In genomic region chr17:35969558-35970442, GRCh38 we compare ENCODE assay signal across 8 cellular contexts. TPM values are rescaled to one million over a fixed set of nuclear protein-coding genes. Genes with fewer than 3 reads are reported as not detected.
A peak's percentile ranks its signal among the peaks of the same experiment; 100 is the strongest.
DNase-seq lines count a peak whose midpoint lies in the region; ATAC-seq and TF ChIP-seq lines count a peak whose summit lies in the region.

No MANE protein-coding gene starts in this region.

- H3K4me1 ChIP-seq in RWPE2 (ENCODE audit: insufficient read depth, poor library complexity, severe bottlenecking) (peaks cover 11% of the 10 kb centered on the region), gastroesophageal sphincter (peaks cover 0 to 12% (median 0%) of the 10 kb centered on the region in 3 donors), osteoblast (ENCODE audit: insufficient read depth, low read length) (peaks cover 6% of the 10 kb centered on the region), tibial nerve (peaks cover 0 to 17% (median 2%) of the 10 kb centered on the region in 4 donors)

- peak; percentile 30 for DNase-seq in DMS 273 treated with DMSO at 0.1 percent for 48 hours (lab: John Stamatoyannopoulos, UW)
- DNase-seq in LHCN-M2 (ENCODE audit: low read depth): peak; percentile 69
- no peak for DNase-seq in RWPE2 (ENCODE audit: low spot score)
- DNase-seq in activated effector memory CD4-positive, alpha-beta T cell treated with anti-CD3 and anti-CD28 coated beads, Interleukin-2, amount 50 U/mL, for 16 hours: peak; percentile 86
- no peak for DNase-seq in osteoblast (ENCODE audit: insufficient read length, low spot score, missing footprints)
- DNase-seq in tibial nerve (ENCODE audit: low spot score in 2 of 2): peak; percentile 64 to 83

- H2AFZ ChIP-seq in osteoblast (ENCODE audit: low read length): no peak overlapping the region

- TF ChIP-seq POLR2A in gastroesophageal sphincter (IDR thresholded peaks at IDR 0.05) (no peak), tibial nerve (IDR thresholded peaks at IDR 0.05) (no peak)

- H3K36me3 ChIP-seq in RWPE2 (ENCODE audit: low read depth) (no peaks in the 10 kb centered on the region), gastroesophageal sphincter (no peaks in the 10 kb centered on the region), osteoblast (ENCODE audit: insufficient read depth, low read length) (no peaks in the 10 kb centered on the region), tibial nerve (no peaks in the 10 kb centered on the region)

- H3K27me3 ChIP-seq in RWPE2 (ENCODE audit: insufficient read depth, poor library complexity, severe bottlenecking) (no peaks in the 10 kb centered on the region), gastroesophageal sphincter (no peaks in the 10 kb centered on the region), osteoblast (ENCODE audit: insufficient read depth, low read length) (peaks cover 6% of the 10 kb centered on the region), tibial nerve (no peaks in the 10 kb centered on the region)

- H4K20me1 ChIP-seq in osteoblast (ENCODE audit: insufficient read depth, low read length): no peaks in the 10 kb centered on the region

- WGBS in gastroesophageal sphincter (ENCODE audit: low coverage in 1 of 2), 2 donors: 4 to 64% methylated on average over 3 to 4 of the region's 8 CpGs
- 37 to 47% methylated on average over 7 to 8 of the region's 8 CpGs for WGBS in tibial nerve, 2 donors

- TF ChIP-seq CTCF in RWPE2 (IDR thresholded peaks at IDR 0.05; ENCODE audit: poor library complexity, severe bottlenecking) (peak; percentile 85), gastroesophageal sphincter (IDR thresholded peaks at IDR 0.05) (peak; percentile 63 to 86 (median 80)), osteoblast (IDR thresholded peaks at IDR 0.05; ENCODE audit: extremely low read depth, low read depth, low read length) (peak; percentile 86), tibial nerve (IDR thresholded peaks at IDR 0.05) (peak; percentile 71 to 84 (median 75))

- ATAC-seq in RWPE2 (ENCODE audit: low read depth) (peak; percentile 62), gastroesophageal sphincter (peak; percentile 41), HG02623 (IDR thresholded peaks at IDR 0.05; ENCODE audit: unreplicated experiment) (no peak)

- H3K9me3 ChIP-seq in RWPE2 (ENCODE audit: severe bottlenecking): no peaks in the 10 kb centered on the region
- no peaks in the 10 kb centered on the region for H3K9me3 ChIP-seq in gastroesophageal sphincter
- no peaks in the 10 kb centered on the region for H3K9me3 ChIP-seq in osteoblast (ENCODE audit: low read depth, low read length)
- H3K9me3 ChIP-seq in tibial nerve: no peaks in the 10 kb centered on the region

- H3K4me2 ChIP-seq in osteoblast (ENCODE audit: insufficient read depth, low read length): no peak overlapping the region

- TF ChIP-seq EP300 in gastroesophageal sphincter (IDR thresholded peaks at IDR 0.05): no peak
- no peak for TF ChIP-seq EP300 in tibial nerve (IDR thresholded peaks at IDR 0.05)

- H3K27ac ChIP-seq in RWPE2 (ENCODE audit: poor library complexity, severe bottlenecking) (no peak overlapping the region), gastroesophageal sphincter (no peak overlapping the region), osteoblast (ENCODE audit: low read depth, low read length) (no peak overlapping the region), tibial nerve (no peak overlapping the region)

- no peaks in the 10 kb centered on the region for H3K79me2 ChIP-seq in osteoblast (ENCODE audit: insufficient read depth, low read length)

- no peak overlapping the region for H3K4me3 ChIP-seq in RWPE2 (ENCODE audit: severe bottlenecking)
- no peak overlapping the region for H3K4me3 ChIP-seq in gastroesophageal sphincter
- no peak overlapping the region for H3K4me3 ChIP-seq in osteoblast (ENCODE audit: insufficient read depth, low read length)
- no peak overlapping the region for H3K4me3 ChIP-seq in tibial nerve

RNA-seq across cellular contexts. Expression of gene CCL16, which starts 11.5 kb away (rescaled TPM):
- total RNA-seq in LHCN-M2 (2014; rRNA removed) (not detected in 2 replicates), gastroesophageal sphincter (not detected), osteoblast (not detected in 2 replicates), tibial nerve (not detected)
- not detected for polyA plus RNA-seq in LHCN-M2 (2012)

RNA-seq across cellular contexts. Expression of gene CCL14, which starts 16.7 kb away (rescaled TPM):
- total RNA-seq in LHCN-M2 (2014; rRNA removed) (not detected in 2 replicates), gastroesophageal sphincter (10 to 100 TPM in 3 of 4 donors, 1 to 10 TPM in 1; 6.5 to 57.5 (median 38.0) TPM), osteoblast (not detected in 2 replicates), tibial nerve (10 to 100 TPM; 14.4 to 62.6 (median 25.8) TPM)
- polyA plus RNA-seq in LHCN-M2 (2012): not detected

RNA-seq across cellular contexts. Expression of gene LYZL6, which starts 26.3 kb away (rescaled TPM):
- total RNA-seq in LHCN-M2 (2014; rRNA removed) (not detected in 2 replicates), gastroesophageal sphincter (not detected), osteoblast (not detected in 2 replicates), tibial nerve (not detected)
- polyA plus RNA-seq in LHCN-M2 (2012): not detected

RNA-seq across cellular contexts. Expression of gene CCL15, which starts 31.6 kb away (rescaled TPM):
- not detected in 2 replicates for total RNA-seq in LHCN-M2 (2014; rRNA removed)
- polyA plus RNA-seq in LHCN-M2 (2012): not detected
- total RNA-seq in gastroesophageal sphincter: not detected
- total RNA-seq in osteoblast: not detected in 2 replicates
- not detected for total RNA-seq in tibial nerve

RNA-seq across cellular contexts. Expression of gene RDM1, which starts 39.2 kb away (rescaled TPM):
- total RNA-seq in LHCN-M2 (2014; rRNA removed) (0.77 and 1.8 TPM in 2 replicates), gastroesophageal sphincter (under 1 TPM in 1 of 4 donors, not detected in 3; 0.79 TPM), osteoblast (0.29 and 0.36 TPM in 2 replicates), tibial nerve (not detected)
- 0.36 TPM for polyA plus RNA-seq in LHCN-M2 (2012)

Comparison
In these comparisons a context has a peak if more than half of its experiments do, and no peak if none do; other contexts are left out.
1. DNase-seq: peak in DMS 273 treated with DMSO at 0.1 percent for 48 hours (single experiment), LHCN-M2 (single experiment), activated effector memory CD4-positive, alpha-beta T cell treated with anti-CD3 and anti-CD28 coated beads, Interleukin-2, amount 50 U/mL, for 16 hours (single experiment) and tibial nerve (2 of 2); none in RWPE2 (single experiment) and osteoblast (single experiment).
2. Peak in every context shown above with its lines, with median percentiles within 50 percentile points of each other: CTCF ChIP-seq.